9 cellular contexts compared by ENCODE assay signal in genomic region chr1:12600880-12601633, GRCh38. TPM values are rescaled to one million over a fixed set of nuclear protein-coding genes. Genes with fewer than 3 reads are reported as not detected.
A peak's percentile ranks its signal among the peaks of the same experiment; 100 is the strongest.
DNase-seq lines count a peak whose midpoint lies in the region; ATAC-seq and TF ChIP-seq lines count a peak whose summit lies in the region.
"Had no signal": no experiment of that assay in that cellular context is flagged by ENCODE, and none has a peak within 500 bp of the region (broad histone marks: within the 10 kb centered on the region; RNA-seq: fewer than 3 reads in every experiment).

No MANE protein-coding gene starts in this region.

- H3K4me3 ChIP-seq in RWPE2 (ENCODE audit: severe bottlenecking): no peak overlapping the region
- no peak overlapping the region for H3K4me3 ChIP-seq in astrocyte of the cerebellum (ENCODE audit: low read depth, low read length)
- no peak overlapping the region for H3K4me3 ChIP-seq in upper lobe of right lung

- TF ChIP-seq CTCF in RWPE2 (IDR thresholded peaks at IDR 0.05; ENCODE audit: poor library complexity, severe bottlenecking) (peak; percentile 52), astrocyte of the cerebellum (IDR thresholded peaks at IDR 0.05; ENCODE audit: low read depth, low read length, missing control alignments) (peak; percentile 52), upper lobe of right lung (IDR thresholded peaks at IDR 0.05) (peak; percentile 45), omental fat pad (IDR thresholded peaks at IDR 0.05) (no peak)

- H3K4me1 ChIP-seq in RWPE2 (ENCODE audit: insufficient read depth, poor library complexity, severe bottlenecking): peaks cover 44% of the 10 kb centered on the region
- peaks cover 87% of the 10 kb centered on the region for H3K4me1 ChIP-seq in upper lobe of right lung

- ATAC-seq in RWPE2 (ENCODE audit: low read depth) (no peak), left lobe of liver (peak; percentile 42), upper lobe of right lung (peak; percentile 37), GM19463 (IDR thresholded peaks at IDR 0.05; ENCODE audit: unreplicated experiment) (no peak), omental fat pad (ENCODE audit: low FRiP score) (no peak)

- H3K27ac ChIP-seq in RWPE2 (ENCODE audit: poor library complexity, severe bottlenecking): no peak overlapping the region
- peak overlapping the region; percentile 13 for H3K27ac ChIP-seq in upper lobe of right lung
- H3K27ac ChIP-seq: C4-2B had no signal

- intact Hi-C loops in upper lobe of right lung (cut with DNase I): no loop called here

- H3K9me3 ChIP-seq in RWPE2 (ENCODE audit: severe bottlenecking) (no peaks in the 10 kb centered on the region), upper lobe of right lung (no peaks in the 10 kb centered on the region)

- H3K27me3 ChIP-seq in RWPE2 (ENCODE audit: insufficient read depth, poor library complexity, severe bottlenecking) (no peaks in the 10 kb centered on the region), upper lobe of right lung (no peaks in the 10 kb centered on the region)

- in situ Hi-C loops in astrocyte of the cerebellum (cut with HindIII; ENCODE audit: low sequenced_read_pairs): no loop called here

- DNase-seq in NCI-H1092 (lab: John Stamatoyannopoulos, UW) (peak; percentile 26), NCI-H1092 treated with DMSO at 0.1 percent for 48 hours (lab: John Stamatoyannopoulos, UW) (no peak), RWPE2 (ENCODE audit: low spot score) (no peak), astrocyte of the cerebellum (ENCODE audit: low read depth) (no peak), left lobe of liver (ENCODE audit: low spot score) (no peak), upper lobe of right lung (no peak), omental fat pad (ENCODE audit: low spot score) (no peak)

- H3K36me3 ChIP-seq in RWPE2 (ENCODE audit: low read depth) (no peaks in the 10 kb centered on the region), upper lobe of right lung (no peaks in the 10 kb centered on the region)

RNA-seq across cellular contexts. Expression of gene DHRS3, which starts 17.0 kb away (rescaled TPM):
- total RNA-seq in left lobe of liver (175 TPM), upper lobe of right lung (106 TPM), omental fat pad (100 to 1,000 TPM; 175 to 342 (median 227) TPM)

RNA-seq across cellular contexts. Expression of gene AADACL4, which starts 42.8 kb away (rescaled TPM):
- not detected for total RNA-seq in left lobe of liver
- total RNA-seq in upper lobe of right lung: not detected
- under 1 TPM in 1 of 4 donors, not detected in 3; 0.28 TPM for total RNA-seq in omental fat pad

Comparison
In these comparisons a context has a peak if more than half of its experiments do, and no peak if none do; other contexts are left out.
1. ATAC-seq: peak in left lobe of liver (single experiment) and upper lobe of right lung (single experiment); none in RWPE2 (single experiment), GM19463 (single experiment) and omental fat pad (single experiment).
2. CTCF ChIP-seq: peak in RWPE2 (single experiment), astrocyte of the cerebellum (single experiment) and upper lobe of right lung (single experiment); none in omental fat pad (0 of 3).